ENCODE assay signal across 9 cellular contexts in the genomic region with DNA sequence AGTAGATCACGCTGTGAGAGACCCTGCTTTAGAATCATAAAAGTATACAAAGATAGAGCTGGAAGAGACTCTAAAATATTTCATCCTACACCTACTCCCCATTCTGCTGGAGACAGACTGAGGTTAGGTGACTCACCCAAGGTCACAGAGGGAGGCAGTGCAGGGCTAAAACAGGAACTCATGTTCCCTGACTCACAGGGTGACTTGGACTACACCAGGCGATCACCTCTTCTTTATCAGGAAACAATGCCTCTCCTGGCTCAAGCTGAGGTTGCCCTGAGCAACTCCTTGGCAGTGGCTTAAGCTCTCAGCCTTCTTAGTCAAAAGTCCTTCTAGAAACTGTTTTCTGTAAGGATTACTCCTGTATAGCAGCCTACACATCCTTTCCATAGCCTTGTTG. TPM values are rescaled to one million over a fixed set of nuclear protein-coding genes. Genes with fewer than 3 reads are reported as not detected.
DNase-seq lines count a peak whose midpoint lies in the region; ATAC-seq and TF ChIP-seq lines count a peak whose summit lies in the region.
"Had no signal": no experiment of that assay in that cellular context is flagged by ENCODE, and none has a peak within 500 bp of the region (broad histone marks: within the 10 kb centered on the region; RNA-seq: fewer than 3 reads in every experiment).

No MANE protein-coding gene starts in this region.

- no peaks in the 10 kb centered on the region for H3K36me3 Mint-ChIP-seq in CD4-positive, alpha-beta T cell (ENCODE audit: low read depth)
- H3K36me3 Mint-ChIP-seq: activated naive CD8-positive, alpha-beta T cell treated with anti-CD3 and anti-CD28 coated beads, Interleukin-2, amount 10 ng/mL, durations not matched to agents 7 days and 5 days had no signal

- intact Hi-C loops in CD4-positive, alpha-beta T cell (cut with DNase I, micrococcal nuclease) = no loop called here

- no peaks in the 10 kb centered on the region for H3K36me3 ChIP-seq in stomach smooth muscle (ENCODE audit: control insufficient read depth in 2 of 2, insufficient read depth in 2 of 2, low read length in 2 of 2)

- H3K27me3 ChIP-seq in stomach smooth muscle (ENCODE audit: control insufficient read depth in 1 of 2, insufficient read depth in 2 of 2, low read length in 2 of 2) = no peaks in the 10 kb centered on the region
- peaks cover 4% of the 10 kb centered on the region for H3K27me3 ChIP-seq in CD4-positive, alpha-beta T cell (ENCODE audit: control insufficient read depth, insufficient read depth, low read length)

- H3K9me3 ChIP-seq in stomach smooth muscle (ENCODE audit: control insufficient read depth in 2 of 2, low read length in 2 of 2) = no peaks in the 10 kb centered on the region
- H3K9me3 ChIP-seq in CD4-positive, alpha-beta T cell (ENCODE audit: control insufficient read depth, low read length) = peaks cover 4% of the 10 kb centered on the region

- H3K27ac Mint-ChIP-seq in CD4-positive, alpha-beta T cell = no peak overlapping the region
- H3K27ac Mint-ChIP-seq: activated naive CD8-positive, alpha-beta T cell treated with anti-CD3 and anti-CD28 coated beads, Interleukin-2, amount 10 ng/mL, durations not matched to agents 7 days and 5 days had no signal

- H3K4me3 Mint-ChIP-seq in CD4-positive, alpha-beta T cell = no peak overlapping the region
- H3K4me3 Mint-ChIP-seq: activated naive CD8-positive, alpha-beta T cell treated with anti-CD3 and anti-CD28 coated beads, Interleukin-2, amount 10 ng/mL, durations not matched to agents 7 days and 5 days had no signal

- H3K27ac ChIP-seq in stomach smooth muscle (ENCODE audit: low read length) = peak overlapping the region; percentile 20
- H3K27ac ChIP-seq in CD4-positive, alpha-beta T cell (ENCODE audit: low read depth, low read length) = no peak overlapping the region

- H3K4me1 ChIP-seq in stomach smooth muscle (ENCODE audit: control insufficient read depth, insufficient read depth, low read length) = peaks cover 3% of the 10 kb centered on the region

- peaks cover 5% of the 10 kb centered on the region for H3K9me3 Mint-ChIP-seq in CD4-positive, alpha-beta T cell

- DNase-seq in activated T-cell treated with anti-CD3 and anti-CD28 coated beads for 48 hours (ENCODE audit: low read depth) = peak; percentile 3
- no peak for DNase-seq in activated T-cell treated with anti-CD3 and anti-CD28 coated beads for 4 hours
- peak; percentile 24 for DNase-seq in SIG-M5 (lab: John Stamatoyannopoulos, UW)
- peak; percentile 99 for DNase-seq in fibroblast of the aortic adventitia (ENCODE audit: low read depth)
- no peak for DNase-seq in CD4-positive, alpha-beta T cell
- DNase-seq in pons (ENCODE audit: low spot score) = no peak
- DNase-seq: activated naive CD8-positive, alpha-beta T cell treated with anti-CD3 and anti-CD28 coated beads, Interleukin-2, amount 10 ng/mL, durations not matched to agents 7 days and 5 days had no signal

- CTCF ChIA-PET in CD4-positive, alpha-beta T cell (lab: Charles Lee) = no interaction called here

- peak; percentile 1 for TF ChIP-seq CTCF in fibroblast of the aortic adventitia (IDR thresholded peaks at IDR 0.05; ENCODE audit: insufficient read depth, low read length)
- TF ChIP-seq CTCF in CD4-positive, alpha-beta T cell (IDR thresholded peaks at IDR 0.05) = no peak

- no peak overlapping the region for H3K9ac ChIP-seq in stomach smooth muscle (ENCODE audit: low read length in 2 of 2)

- H3K4me3 ChIP-seq in fibroblast of the aortic adventitia (ENCODE audit: low read depth, low read length) (no peak overlapping the region), stomach smooth muscle (ENCODE audit: low read length in 2 of 2) (no peak overlapping the region)

- POLR2A ChIA-PET in CD4-positive, alpha-beta T cell (lab: Charles Lee) = no interaction called here

- no peak for ATAC-seq in CD4-positive, alpha-beta T cell (ENCODE audit: poor library complexity)
- ATAC-seq in GM21423 (IDR thresholded peaks at IDR 0.05; ENCODE audit: unreplicated experiment) = no peak

- H3K27me3 Mint-ChIP-seq in CD4-positive, alpha-beta T cell = peaks cover 20% of the 10 kb centered on the region

- no peaks in the 10 kb centered on the region for H3K4me1 Mint-ChIP-seq in CD4-positive, alpha-beta T cell (ENCODE audit: low read depth)

RNA-seq across cellular contexts. Expression of gene TNFAIP8L3, which starts 26.4 kb away (rescaled TPM):
- 10.3 and 22.4 TPM in 2 replicates for total RNA-seq in fibroblast of the aortic adventitia (ENCODE audit: low replicate concordance)
- total RNA-seq in CD4-positive, alpha-beta T cell = not detected

Comparison
In these comparisons a context has a peak if more than half of its experiments do, and no peak if none do; other contexts are left out.
1. DNase-seq: peak in activated T-cell treated with anti-CD3 and anti-CD28 coated beads for 48 hours (single experiment), SIG-M5 (single experiment) and fibroblast of the aortic adventitia (single experiment); none in activated T-cell treated with anti-CD3 and anti-CD28 coated beads for 4 hours (single experiment), CD4-positive, alpha-beta T cell (0 of 10) and pons (single experiment).
2. RNA of gene TNFAIP8L3, which starts 26.4 kb away (total RNA-seq): 10.3 to 22.4 TPM in fibroblast of the aortic adventitia; not detected in CD4-positive, alpha-beta T cell; every median in the first group is over 10 times any median in the second.